Comparison of ENCODE assay signal across 28 cellular contexts in the genomic region with DNA sequence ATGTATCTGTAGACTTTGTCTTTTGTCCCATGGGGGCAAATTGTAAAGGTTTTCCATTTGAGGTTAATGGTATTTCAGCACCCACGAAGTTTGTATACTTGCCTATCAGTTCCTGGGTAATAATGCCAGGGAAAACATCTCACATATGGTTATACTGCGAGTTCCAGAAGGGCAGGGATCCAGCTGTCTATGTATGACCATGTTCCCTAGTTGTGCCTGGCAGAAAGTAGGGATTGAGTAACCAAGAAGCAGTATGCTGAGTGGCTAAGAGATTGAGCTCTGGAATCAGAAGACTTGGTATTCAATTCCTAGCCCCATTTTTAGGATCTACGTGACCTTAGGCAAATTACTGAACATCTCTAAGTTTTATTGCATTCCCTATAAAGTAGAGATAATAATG.
DNase-seq lines count a peak whose midpoint lies in the region; ATAC-seq, FAIRE-seq and TF ChIP-seq lines count a peak whose summit lies in the region.
"Had no signal": no experiment of that assay in that cellular context is flagged by ENCODE, and none has a peak within 500 bp of the region (broad histone marks: within the 10 kb centered on the region; RNA-seq: fewer than 3 reads in every experiment).

No MANE protein-coding gene starts in this region.

- TF ChIP-seq CTCF in left ventricle myocardium inferior (IDR thresholded peaks at IDR 0.05; ENCODE audit: borderline replicate concordance) (no peak), astrocyte (IDR thresholded peaks at IDR 0.05; ENCODE audit: insufficient read depth, low read depth, low read length) (no peak), upper lobe of right lung (IDR thresholded peaks at IDR 0.05) (no peak), hepatocyte (IDR thresholded peaks at IDR 0.05; ENCODE audit: poor library complexity) (no peak)

- no peak for FAIRE-seq in astrocyte (lab: Jason Lieb, UNC)
- FAIRE-seq: GM12878 had no signal

- intact Hi-C loops in Right ventricle myocardium inferior (cut with DNase I) (no loop called here), left ventricle myocardium inferior (cut with micrococcal nuclease) (no loop called here), upper lobe of right lung (cut with DNase I) (no loop called here)

- no peaks in the 10 kb centered on the region for H3K9me3 Mint-ChIP-seq in astrocyte (ENCODE audit: unreplicated experiment)
- H3K9me3 Mint-ChIP-seq: activated naive CD4-positive, alpha-beta T cell treated with anti-CD3 and anti-CD28 coated beads, Interleukin-2, amount 10 ng/mL, durations not matched to agents 7 days and 5 days; activated T-cell treated with anti-CD3 and anti-CD28 coated beads, Interleukin-2, amount 50 U/mL, for 4 hours had no signal

- H3K9ac ChIP-seq in astrocyte (ENCODE audit: low read length): no peak overlapping the region
- H3K9ac ChIP-seq: BLaER1 treated with 17β-estradiol and CSF1 and Interleukin-3, amounts not matched to agents 10 nM and 100 nM; KMS-11; SK-N-SH had no signal

- WGBS in hepatocyte (ENCODE audit: low lambda C conversion rate, missing lambda C conversion rate): 83% methylated on average over 3 of the region's 3 CpGs

- H2AFZ ChIP-seq in astrocyte (ENCODE audit: low read depth, low read length) (no peak overlapping the region), hepatocyte (no peak overlapping the region)

- H3K4me2 ChIP-seq in astrocyte (ENCODE audit: low read length) (no peak overlapping the region), hepatocyte (no peak overlapping the region)
- H3K4me2 ChIP-seq: BLaER1 treated with 17β-estradiol and CSF1 and Interleukin-3, amounts not matched to agents 10 nM and 100 nM; KMS-11; SK-N-SH had no signal

- no peaks in the 10 kb centered on the region for H4K20me1 ChIP-seq in astrocyte (ENCODE audit: insufficient read depth, low read length)
- no peaks in the 10 kb centered on the region for H4K20me1 ChIP-seq in hepatocyte (ENCODE audit: insufficient read depth, poor library complexity, severe bottlenecking)

- H3K4me1 ChIP-seq in left ventricle myocardium inferior (peaks cover 21% of the 10 kb centered on the region), astrocyte (ENCODE audit: insufficient read depth, low read length) (peaks cover 15% of the 10 kb centered on the region), upper lobe of right lung (no peaks in the 10 kb centered on the region), hepatocyte (ENCODE audit: insufficient read depth) (no peaks in the 10 kb centered on the region)
- H3K4me1 ChIP-seq: stomach had no signal

- H3K79me2 ChIP-seq in astrocyte (ENCODE audit: insufficient read depth, low read length) (no peaks in the 10 kb centered on the region), hepatocyte (no peaks in the 10 kb centered on the region)

- no peak overlapping the region for H3K27ac Mint-ChIP-seq in astrocyte (ENCODE audit: unreplicated experiment)
- H3K27ac Mint-ChIP-seq: activated naive CD4-positive, alpha-beta T cell treated with anti-CD3 and anti-CD28 coated beads, Interleukin-2, amount 10 ng/mL, durations not matched to agents 7 days and 5 days; memory B cell; T-helper 17 cell had no signal

- no peaks in the 10 kb centered on the region for H3K36me3 ChIP-seq in left ventricle myocardium inferior
- no peaks in the 10 kb centered on the region for H3K36me3 ChIP-seq in astrocyte (ENCODE audit: insufficient read depth, low read length)
- H3K36me3 ChIP-seq in upper lobe of right lung: no peaks in the 10 kb centered on the region
- H3K36me3 ChIP-seq in hepatocyte (replicated peaks; ENCODE audit: insufficient read depth, low read depth): no peaks in the 10 kb centered on the region
- H3K36me3 ChIP-seq: BLaER1 treated with 17β-estradiol and CSF1 and Interleukin-3, amounts not matched to agents 10 nM and 100 nM; sigmoid colon; stomach; tibial nerve had no signal

- H3K27me3 ChIP-seq in left ventricle myocardium inferior (ENCODE audit: low read depth) (no peaks in the 10 kb centered on the region), astrocyte (ENCODE audit: insufficient read depth, low read length) (no peaks in the 10 kb centered on the region), upper lobe of right lung (no peaks in the 10 kb centered on the region), hepatocyte (no peaks in the 10 kb centered on the region)
- H3K27me3 ChIP-seq: BLaER1 treated with 17β-estradiol and CSF1 and Interleukin-3, amounts not matched to agents 10 nM and 100 nM; sigmoid colon; tibial nerve had no signal

- ATAC-seq in Right ventricle myocardium inferior: peak; percentile 51
- peak; percentile 13 for ATAC-seq in upper lobe of right lung
- ATAC-seq in HG02798 (IDR thresholded peaks at IDR 0.05; ENCODE audit: poor library complexity, unreplicated experiment): no peak
- ATAC-seq: activated T-cell treated with anti-CD3 and anti-CD28 coated beads, Interleukin-2, amount 50 U/mL, for 4 hours; GM12878; T-helper 17 cell had no signal

- H3K27me3 Mint-ChIP-seq in astrocyte (ENCODE audit: low read depth, unreplicated experiment): no peaks in the 10 kb centered on the region
- H3K27me3 Mint-ChIP-seq: activated naive CD4-positive, alpha-beta T cell treated with anti-CD3 and anti-CD28 coated beads, Interleukin-2, amount 10 ng/mL, durations not matched to agents 7 days and 5 days; T-helper 17 cell had no signal

- no peaks in the 10 kb centered on the region for H3K9me3 ChIP-seq in left ventricle myocardium inferior (replicated peaks)
- H3K9me3 ChIP-seq in astrocyte (ENCODE audit: insufficient read depth, low read depth, low read length): no peaks in the 10 kb centered on the region
- H3K9me3 ChIP-seq in upper lobe of right lung: no peaks in the 10 kb centered on the region
- no peaks in the 10 kb centered on the region for H3K9me3 ChIP-seq in hepatocyte (ENCODE audit: low read depth)
- H3K9me3 ChIP-seq: BLaER1 treated with 17β-estradiol and CSF1 and Interleukin-3, amounts not matched to agents 10 nM and 100 nM; sigmoid colon; SK-N-SH; stomach; tibial nerve had no signal

- no peak overlapping the region for H3K4me3 Mint-ChIP-seq in astrocyte (ENCODE audit: unreplicated experiment)
- H3K4me3 Mint-ChIP-seq: activated naive CD4-positive, alpha-beta T cell treated with anti-CD3 and anti-CD28 coated beads, Interleukin-2, amount 10 ng/mL, durations not matched to agents 7 days and 5 days; activated T-cell treated with anti-CD3 and anti-CD28 coated beads, Interleukin-2, amount 50 U/mL, for 4 hours; memory B cell; T-helper 17 cell had no signal

- no peaks in the 10 kb centered on the region for H3K36me3 Mint-ChIP-seq in astrocyte (ENCODE audit: low read depth, unreplicated experiment)
- H3K36me3 Mint-ChIP-seq: activated naive CD4-positive, alpha-beta T cell treated with anti-CD3 and anti-CD28 coated beads, Interleukin-2, amount 10 ng/mL, durations not matched to agents 7 days and 5 days; memory B cell had no signal

- no peak overlapping the region for H3K4me3 ChIP-seq in left ventricle myocardium inferior
- H3K4me3 ChIP-seq in astrocyte (ENCODE audit: insufficient read depth, low read depth, low read length): no peak overlapping the region
- no peak overlapping the region for H3K4me3 ChIP-seq in upper lobe of right lung
- no peak overlapping the region for H3K4me3 ChIP-seq in hepatocyte
- H3K4me3 ChIP-seq: BLaER1 treated with 17β-estradiol and CSF1 and Interleukin-3, amounts not matched to agents 10 nM and 100 nM; GM12878; sigmoid colon; stomach; tibial nerve had no signal

- DNase-seq in Right ventricle myocardium inferior (ENCODE audit: missing footprints) (no peak), left ventricle myocardium inferior (no peak), astrocyte (ENCODE audit: low read depth) (peak; percentile 34), fibroblast of peridontal ligament (ENCODE audit: extremely low read depth) (peak; percentile 77), upper lobe of right lung (no peak), hepatocyte (ENCODE audit: low spot score) (no peak), hepatic stellate cell (ENCODE audit: low spot score) (no peak)
- DNase-seq: activated CD4-positive, alpha-beta T cell treated with anti-CD3 and anti-CD28 coated beads for 4 hours; activated naive CD4-positive, alpha-beta T cell treated with anti-CD3 and anti-CD28 coated beads, Interleukin-2, amount 10 ng/mL, durations not matched to agents 7 days and 5 days; activated T-cell treated with anti-CD3 and anti-CD28 coated beads, Interleukin-2, amount 50 U/mL, for 4 hours; COR-L47; DND-41; H7; NCI-H187 treated with DMSO at 0.1 percent for 48 hours; NCI-H748 treated with DMSO at 0.1 percent for 48 hours; posterior cingulate gyrus; sigmoid colon; SK-N-SH; stimulated activated CD8-positive, alpha-beta memory T cell treated with anti-CD3 and anti-CD28 coated beads, Interleukin-4, amount 100 ng/mL, for 48 hours; stomach; T-helper 17 cell had no signal

- no peaks in the 10 kb centered on the region for H3K9me2 ChIP-seq in hepatocyte (replicated peaks; ENCODE audit: insufficient read depth)
- H3K9me2 ChIP-seq: SK-N-SH had no signal

- H3K27ac ChIP-seq in left ventricle myocardium inferior (replicated peaks): no peak overlapping the region
- H3K27ac ChIP-seq in astrocyte (ENCODE audit: low read depth, low read length): no peak overlapping the region
- no peak overlapping the region for H3K27ac ChIP-seq in upper lobe of right lung
- no peak overlapping the region for H3K27ac ChIP-seq in hepatocyte
- H3K27ac ChIP-seq: BLaER1 treated with 17β-estradiol and CSF1 and Interleukin-3, amounts not matched to agents 10 nM and 100 nM; KMS-11; RWPE1; sigmoid colon; stomach; tibial nerve had no signal

- peaks cover 11% of the 10 kb centered on the region for H3K4me1 Mint-ChIP-seq in astrocyte (ENCODE audit: low read depth, unreplicated experiment)
- H3K4me1 Mint-ChIP-seq: memory B cell had no signal

Comparison
In these comparisons a context has a peak if more than half of its experiments do, and no peak if none do; other contexts are left out.
1. DNase-seq: peak in astrocyte (single experiment) and fibroblast of peridontal ligament (single experiment); none in Right ventricle myocardium inferior (single experiment), left ventricle myocardium inferior (single experiment), upper lobe of right lung (single experiment), hepatocyte (single experiment) and hepatic stellate cell (single experiment).